Comparison of ENCODE assay signal across 8 cellular contexts in genomic region chr10:96833220-96834001, GRCh38. TPM values are rescaled to one million over a fixed set of nuclear protein-coding genes. Genes with fewer than 3 reads are reported as not detected.
DNase-seq lines count a peak whose midpoint lies in the region; ATAC-seq and TF ChIP-seq lines count a peak whose summit lies in the region.

No MANE protein-coding gene starts in this region.

- H3K9me2 ChIP-seq in PC-9 (ENCODE audit: insufficient read depth): no peaks in the 10 kb centered on the region

- no peaks in the 10 kb centered on the region; the same call in 1 of the 2 replicates for H4K20me1 ChIP-seq in PC-9 (ENCODE audit: insufficient read depth)

- no peaks in the 10 kb centered on the region for H3K9me3 ChIP-seq in PC-9 (ENCODE audit: insufficient read depth, low read depth)

- H3K4me3 Mint-ChIP-seq in MCF 10A (ENCODE audit: unreplicated experiment) (peak overlapping the region; percentile 99), immature natural killer cell (peak overlapping the region; percentile 86 to 91 (median 90))

- BruUV-seq in PC-9 (replicated peaks; lab: Mats Ljungman, UMichigan) (TSS peak; percentile 48), MCF 10A (replicated peaks; lab: Mats Ljungman, UMichigan) (no TSS peak)

- H3K27ac ChIP-seq in PC-9 (peak overlapping the region; percentile 72), skin epidermis (peak overlapping the region in 20 of 21 experiments; percentile 77 to 98 (median 94))

- peaks cover 15% of the 10 kb centered on the region for H3F3A ChIP-seq in PC-9 (ENCODE audit: insufficient read depth, low read depth)

- H3K27ac Mint-ChIP-seq in MCF 10A (ENCODE audit: low read depth, unreplicated experiment) (peak overlapping the region; percentile 94), immature natural killer cell (peak overlapping the region; percentile 79 to 94 (median 88))

- H3K9me3 Mint-ChIP-seq in MCF 10A (ENCODE audit: unreplicated experiment) (no peaks in the 10 kb centered on the region), immature natural killer cell (no peaks in the 10 kb centered on the region)

- ATAC-seq in HG02870 (IDR thresholded peaks at IDR 0.05; ENCODE audit: unreplicated experiment): peak; percentile 10
- no peak for ATAC-seq in activated CD4-positive, CD25-positive, alpha-beta regulatory T cell treated with anti-CD3 and anti-CD28 coated beads, Interleukin-2, amount 50 U/mL, for 24 hours

- H3K4me1 Mint-ChIP-seq in MCF 10A (ENCODE audit: insufficient read depth, unreplicated experiment) (peaks cover 30% of the 10 kb centered on the region), immature natural killer cell (peaks cover 55 to 67% of the 10 kb centered on the region in 2 donors)

- H3K27me3 ChIP-seq in PC-9 (ENCODE audit: insufficient read depth, low read depth): no peaks in the 10 kb centered on the region

- intact Hi-C loops in PC-9 (cut with micrococcal nuclease; ENCODE audit: unreplicated experiment): loop anchor here (5.0 kb wide), 2 partner anchors 204 to 246 kb away; partner anchors contain the start of gene TM9SF3
- intact Hi-C loops in MCF 10A (cut with micrococcal nuclease): loop anchor here (2.0 kb wide), 1 partner anchor 77 kb away; no protein-coding TSS in a partner anchor

- H3K36me3 ChIP-seq in PC-9 (ENCODE audit: low read depth): no peaks in the 10 kb centered on the region

- no peak overlapping the region; the same call in 1 of the 2 replicates for H2AFZ ChIP-seq in PC-9

- TF ChIP-seq CTCF in PC-9 (conservative IDR thresholded peaks at IDR 0.05): no peak
- TF ChIP-seq CTCF in MCF 10A (IDR thresholded peaks at IDR 0.05; ENCODE audit: unreplicated experiment): no peak

- peaks cover 56% of the 10 kb centered on the region for H3K79me2 ChIP-seq in PC-9 (ENCODE audit: low read depth)

- H3K4me3 ChIP-seq in PC-9 (peak overlapping the region; percentile 75), skin epidermis (peak overlapping the region; percentile 73 to 99 (median 96))

- CTCF ChIA-PET in PC-9 (lab: Charles Lee): interaction anchor here (0.6 kb wide), 2 partner anchors 80 to 203 kb away, joined by 3 to 5 read pairs; no protein-coding TSS in a partner anchor
- CTCF ChIA-PET in MCF 10A (lab: Yijun Ruan, JAX): interaction anchor here (0.6 kb wide), 1 partner anchor 446 kb away, joined by 4 read pairs; no protein-coding TSS in a partner anchor

- H3K36me3 Mint-ChIP-seq in MCF 10A (ENCODE audit: insufficient read depth, unreplicated experiment) (no peaks in the 10 kb centered on the region), immature natural killer cell (no peaks in the 10 kb centered on the region)

- DNase-seq in NCI-H748 (lab: John Stamatoyannopoulos, UW; ENCODE audit: unreplicated experiment): peak; percentile 57
- DNase-seq in NCI-H748 treated with DMSO at 0.1 percent for 48 hours (lab: John Stamatoyannopoulos, UW): no peak
- DNase-seq in PC-9: peak in 1 of 2 experiments; percentile 19
- DNase-seq in MCF 10A (ENCODE audit: unreplicated experiment): peak; percentile 39
- DNase-seq in immature natural killer cell: peak in 1 of 3 donors; percentile 5

- H3K4me2 ChIP-seq in PC-9: peak overlapping the region; percentile 89

- H3K27me3 Mint-ChIP-seq in MCF 10A (ENCODE audit: insufficient read depth, unreplicated experiment) (no peaks in the 10 kb centered on the region), immature natural killer cell (ENCODE audit: low read depth in 3 of 3) (peaks cover 14 to 16% (median 15%) of the 10 kb centered on the region in 3 donors)

- POLR2A ChIA-PET in PC-9 (lab: Charles Lee; ENCODE audit: unreplicated experiment) (no interaction called here), MCF 10A (lab: Yijun Ruan, JAX) (interaction anchor here (1.0 to 1.7 kb wide), 9 partner anchors 8 to 926 kb away, joined by 3 to 8 read pairs (median 3); partner anchors contain the start of genes CC2D2B and TM9SF3)

- peaks cover 18% of the 10 kb centered on the region for H3K4me1 ChIP-seq in PC-9 (replicated peaks; ENCODE audit: insufficient read depth)

RNA-seq across cellular contexts. Expression of gene LCOR, which starts 1.3 kb away (rescaled TPM):
- total RNA-seq in PC-9 (2021) (28.1 and 36.4 TPM in 2 replicates), MCF 10A (2022) (33.9 and 40.4 TPM in 2 replicates)
- polyA plus RNA-seq in immature natural killer cell: 10 to 100 TPM; 14.1 to 35.1 (median 27.0) TPM
